In genomic region chr1:59057801-59058200, GRCh38 we compare ENCODE assay signal across 16 cellular contexts.
DNase-seq lines count a peak whose midpoint lies in the region; ATAC-seq, FAIRE-seq and TF ChIP-seq lines count a peak whose summit lies in the region.
"Had no signal": no experiment of that assay in that cellular context is flagged by ENCODE, and none has a peak within 500 bp of the region (broad histone marks: within the 10 kb centered on the region; RNA-seq: fewer than 3 reads in every experiment).

No MANE protein-coding gene starts in this region.

- H3K18ac ChIP-seq in H9 (ENCODE audit: insufficient read length, low read depth, low read length) = peak overlapping the region; percentile 2

- H3K27ac Mint-ChIP-seq in H9 = peak overlapping the region in 2 of 3 experiments; percentile 24 to 56; a peak in 5 of 7 replicates
- H3K27ac Mint-ChIP-seq: activated CD4-positive, alpha-beta memory T cell treated with anti-CD3 and anti-CD28 coated beads for 36 hours; activated naive CD4-positive, alpha-beta T cell treated with anti-CD3 and anti-CD28 coated beads for 36 hours; T-helper 2 cell treated with Interferon-gamma antibody and Interleukin-4, amounts not matched to agents 5 μg/mL and 100 μg/mL, for 36 hours had no signal

- no peak overlapping the region for H2BK12ac ChIP-seq in H9 (ENCODE audit: insufficient read length, low read depth, low read length)

- H3K4me3 ChIP-seq in body of pancreas = no peak overlapping the region
- no peak overlapping the region for H3K4me3 ChIP-seq in lower lobe of right lung
- H3K4me3 ChIP-seq in small intestine (ENCODE audit: low read depth in 1 of 2, low read length in 2 of 2) = no peak overlapping the region
- H3K4me3 ChIP-seq: MG63 had no signal

- H3K36me3 ChIP-seq in body of pancreas (replicated peaks in 1 of 2; ENCODE audit: insufficient read depth in 1 of 2, low read depth in 2 of 2) = no peaks in the 10 kb centered on the region
- no peaks in the 10 kb centered on the region for H3K36me3 ChIP-seq in lower lobe of right lung
- H3K36me3 ChIP-seq in small intestine (ENCODE audit: control insufficient read depth in 2 of 2, insufficient read depth in 2 of 2, low read length in 2 of 2) = no peaks in the 10 kb centered on the region
- H3K36me3 ChIP-seq: MG63 had no signal

- no peak overlapping the region for H3K4me3 Mint-ChIP-seq in H9
- H3K4me3 Mint-ChIP-seq: activated CD4-positive, alpha-beta memory T cell treated with anti-CD3 and anti-CD28 coated beads for 36 hours; activated naive CD4-positive, alpha-beta T cell treated with anti-CD3 and anti-CD28 coated beads for 36 hours; T-helper 2 cell treated with Interferon-gamma antibody and Interleukin-4, amounts not matched to agents 5 μg/mL and 100 μg/mL, for 36 hours had no signal

- H3K27ac ChIP-seq in H9 (ENCODE audit: insufficient read length, low read depth, low read length) = no peak overlapping the region
- peak overlapping the region in 3 of 4 donors; percentile 72 to 86 (median 85) for H3K27ac ChIP-seq in body of pancreas
- peak overlapping the region; percentile 74 for H3K27ac ChIP-seq in lower lobe of right lung
- H3K27ac ChIP-seq in small intestine (ENCODE audit: low read depth in 1 of 2, low read length in 1 of 2) = peak overlapping the region in 1 of 2 donors; percentile 75
- H3K27ac ChIP-seq: C4-2B had no signal

- H3K9ac ChIP-seq in H9 (ENCODE audit: extremely low read depth, insufficient read length, low read length) = no peak overlapping the region

- no peak overlapping the region for H2BK15ac ChIP-seq in H9 (ENCODE audit: low read depth, low read length)

- peak overlapping the region; percentile 29 for H2BK20ac ChIP-seq in H9 (ENCODE audit: low read depth, low read length, poor library complexity, severe bottlenecking)

- H3K79me2 ChIP-seq in H9 (ENCODE audit: insufficient read depth, low read length) = no peaks in the 10 kb centered on the region

- H3K27me3 ChIP-seq in H9 (ENCODE audit: insufficient read depth, low read length) (no peaks in the 10 kb centered on the region), body of pancreas (no peaks in the 10 kb centered on the region), lower lobe of right lung (ENCODE audit: low read depth) (no peaks in the 10 kb centered on the region), small intestine (ENCODE audit: control insufficient read depth in 2 of 2, insufficient read depth in 2 of 2, low read length in 2 of 2) (no peaks in the 10 kb centered on the region)
- H3K27me3 ChIP-seq: MG63 had no signal

- no peaks in the 10 kb centered on the region for H3K23me2 ChIP-seq in H9 (ENCODE audit: insufficient read length, low read depth, low read length, poor library complexity, severe bottlenecking)

- H4K5ac ChIP-seq in H9 (ENCODE audit: insufficient read length, low read depth, low read length) = no peak overlapping the region

- no peak for DNase-seq in H9
- no peak for DNase-seq in body of pancreas
- DNase-seq in lower lobe of right lung = no peak
- peak; percentile 53 for DNase-seq in small intestine
- DNase-seq in NOMO-1 (lab: John Stamatoyannopoulos, UW; ENCODE audit: unreplicated experiment in 2 of 2) = no peak
- no peak for DNase-seq in stimulated activated naive CD8-positive, alpha-beta T cell treated with anti-CD3 and anti-CD28 coated beads, Interleukin-15, Interleukin-2, amounts not matched to agents 100 U/mL and 50 U/mL, for 24 hours
- no peak for DNase-seq in NCI-H2196 treated with DMSO at 0.1 percent for 48 hours (lab: John Stamatoyannopoulos, UW; ENCODE audit: unreplicated experiment)
- DNase-seq: activated CD4-positive, alpha-beta memory T cell treated with anti-CD3 and anti-CD28 coated beads for 36 hours; activated naive CD4-positive, alpha-beta T cell treated with anti-CD3 and anti-CD28 coated beads for 36 hours had no signal

- H3K9me3 Mint-ChIP-seq in H9 = no peaks in the 10 kb centered on the region; a peak in 1 of 5 replicates
- H3K9me3 Mint-ChIP-seq: activated CD4-positive, alpha-beta memory T cell treated with anti-CD3 and anti-CD28 coated beads for 36 hours; activated naive CD4-positive, alpha-beta T cell treated with anti-CD3 and anti-CD28 coated beads for 36 hours; T-helper 2 cell treated with Interferon-gamma antibody and Interleukin-4, amounts not matched to agents 5 μg/mL and 100 μg/mL, for 36 hours had no signal

- H3K4me2 ChIP-seq in H9 (ENCODE audit: insufficient read depth, insufficient read length, low read length) = no peak overlapping the region

- H3K9me3 ChIP-seq in H9 (ENCODE audit: control insufficient read depth, low read depth, low read length) (no peaks in the 10 kb centered on the region), body of pancreas (no peaks in the 10 kb centered on the region), lower lobe of right lung (no peaks in the 10 kb centered on the region), small intestine (ENCODE audit: control insufficient read depth, low read depth) (no peaks in the 10 kb centered on the region)
- H3K9me3 ChIP-seq: MG63 had no signal

- H2BK120ac ChIP-seq in H9 (ENCODE audit: low read depth, low read length, poor library complexity, severe bottlenecking) = no peak overlapping the region

- H3K23ac ChIP-seq in H9 (ENCODE audit: insufficient read length, low read depth, low read length) = no peak overlapping the region

- no peak overlapping the region for H3T11ph ChIP-seq in H9 (ENCODE audit: low read length)

- H2BK5ac ChIP-seq in H9 (ENCODE audit: insufficient read length, low read length) = no peak overlapping the region

- no CpG with 5 or more reads among the region's 3 CpGs for WGBS in H9 (ENCODE audit: extremely low coverage, insufficient read length, low lambda C conversion rate)
- 83 to 84% methylated on average over 3 of the region's 3 CpGs for WGBS in body of pancreas, 2 donors
- 53 to 81% (median 68%) methylated on average over 3 of the region's 3 CpGs for WGBS in small intestine, 3 donors

- H3K14ac ChIP-seq in H9 (ENCODE audit: insufficient read depth, low read length) = no peak overlapping the region

- H3K4me1 Mint-ChIP-seq in H9 = peaks cover 44 to 48% of the 10 kb centered on the region in 2 experiments

- no peaks in the 10 kb centered on the region for H3K27me3 Mint-ChIP-seq in H9 (ENCODE audit: low read depth)
- H3K27me3 Mint-ChIP-seq: activated CD4-positive, alpha-beta memory T cell treated with anti-CD3 and anti-CD28 coated beads for 36 hours had no signal

- ATAC-seq in body of pancreas (no peak), lower lobe of right lung (no peak), GM21723 (IDR thresholded peaks at IDR 0.05; ENCODE audit: unreplicated experiment) (no peak)
- no peak for ATAC-seq in stimulated activated naive CD8-positive, alpha-beta T cell treated with anti-CD3 and anti-CD28 coated beads, Interleukin-15, Interleukin-2, amounts not matched to agents 100 U/mL and 50 U/mL, for 24 hours
- ATAC-seq: Panc1 had no signal

- H3K4me1 ChIP-seq in H9 (ENCODE audit: insufficient read depth, low read length) = peaks cover 7% of the 10 kb centered on the region; the same call in 1 of the 2 replicates
- H3K4me1 ChIP-seq in body of pancreas = peaks cover 86% of the 10 kb centered on the region
- H3K4me1 ChIP-seq in lower lobe of right lung = peaks cover 25% of the 10 kb centered on the region
- H3K4me1 ChIP-seq in small intestine (ENCODE audit: control insufficient read depth in 2 of 2, insufficient read depth in 1 of 2, low read depth in 1 of 2, low read length in 1 of 2) = peaks cover 0 to 3% of the 10 kb centered on the region in 2 donors

- no peaks in the 10 kb centered on the region for H4K20me1 ChIP-seq in H9 (ENCODE audit: control insufficient read depth, insufficient read depth, insufficient read length)

- H3K4ac ChIP-seq in H9 (ENCODE audit: low read depth, low read length) = no peak overlapping the region

- intact Hi-C loops in body of pancreas (cut with DNase I) = no loop called here
- intact Hi-C loops in lower lobe of right lung (cut with DNase I) = no loop called here

- H4K91ac ChIP-seq in H9 (ENCODE audit: insufficient read length, low read depth, low read length) = no peak overlapping the region

- H2AFZ ChIP-seq in H9 (ENCODE audit: low read length) = no peak overlapping the region

- H3K36me3 Mint-ChIP-seq in H9 (ENCODE audit: insufficient read depth in 1 of 3, low read depth in 3 of 3) = peaks cover 0 to 3% (median 1%) of the 10 kb centered on the region in 3 experiments; a peak in 1 of 7 replicates
- H3K36me3 Mint-ChIP-seq: activated CD4-positive, alpha-beta memory T cell treated with anti-CD3 and anti-CD28 coated beads for 36 hours had no signal

- H4K8ac ChIP-seq in H9 (replicated peaks; ENCODE audit: insufficient read length, low read depth, low read length) = no peak overlapping the region

- FAIRE-seq in small intestine (lab: Jason Lieb, UNC) = no peak
- FAIRE-seq: colon, G401.6 had no signal

- TF ChIP-seq POLR2A in body of pancreas (IDR thresholded peaks at IDR 0.05) = no peak

- no peak overlapping the region for H3K56ac ChIP-seq in H9 (ENCODE audit: insufficient read length, low read depth, low read length)

- TF ChIP-seq CTCF in H9 (conservative IDR thresholded peaks at IDR 0.05) = no peak
- no peak for TF ChIP-seq CTCF in body of pancreas (IDR thresholded peaks at IDR 0.05)
- no peak for TF ChIP-seq CTCF in lower lobe of right lung (IDR thresholded peaks at IDR 0.05)

- H3K79me1 ChIP-seq in H9 (ENCODE audit: insufficient read depth, low read depth, low read length, poor library complexity, severe bottlenecking) = no peaks in the 10 kb centered on the region

- H2AK5ac ChIP-seq in H9 (ENCODE audit: insufficient read length, low read length) = no peak overlapping the region
